32 cellular contexts compared by ENCODE assay signal in genomic region chr10:118978316-118978997, GRCh38.
"Had no signal": no experiment of that assay in that cellular context is flagged by ENCODE, and none has a peak within 500 bp of the region (broad histone marks: within the 10 kb centered on the region; RNA-seq: fewer than 3 reads in every experiment).

No MANE protein-coding gene starts in this region.

- H3K9ac ChIP-seq: KMS-11 had no signal

- H3K9me3 Mint-ChIP-seq: T-helper 2 cell treated with Interferon-gamma antibody and Interleukin-4, amounts not matched to agents 5 μg/mL and 100 μg/mL, for 36 hours had no signal

- FAIRE-seq: astrocyte, TTC549 had no signal

- H3K27ac ChIP-seq: adrenal gland, body of pancreas, breast epithelium, KMS-11, Peyer's patch had no signal

- H3K9me3 ChIP-seq: body of pancreas had no signal

- H3K4me3 ChIP-seq: adrenal gland, body of pancreas, breast epithelium, Peyer's patch had no signal

- H3K36me3 ChIP-seq: adrenal gland, breast epithelium, Peyer's patch had no signal

- ATAC-seq: activated CD8-positive, alpha-beta T cell treated with anti-CD3 and anti-CD28 coated beads for 36 hours; activated naive CD4-positive, alpha-beta T cell treated with anti-CD3 and anti-CD28 coated beads, Interleukin-2, amount 50 U/mL, for 72 hours; activated T-cell treated with anti-CD3 and anti-CD28 coated beads, Interleukin-2, amount 50 U/mL, for 4 hours; body of pancreas; PC-3; Right ventricle myocardium inferior had no signal

- H3K4me1 ChIP-seq: adrenal gland, body of pancreas, breast epithelium, Peyer's patch had no signal

- H3K4me1 Mint-ChIP-seq: activated CD4-positive, alpha-beta T cell treated with anti-CD3 and anti-CD28 coated beads, Interleukin-2, amount 10 ng/mL, durations not matched to agents 24 days and 14 days had no signal

- H3K4me2 ChIP-seq: KMS-11 had no signal

- DNase-seq: activated CD4-positive, alpha-beta T cell treated with anti-CD3 and anti-CD28 coated beads, Interleukin-2, amount 10 ng/mL, durations not matched to agents 24 days and 14 days; activated CD4-positive, alpha-beta T cell treated with anti-CD3 and anti-CD28 coated beads, Interleukin-2, amount 50 U/mL, for 4 hours; activated CD8-positive, alpha-beta memory T cell treated with anti-CD3 and anti-CD28 coated beads, Interleukin-2, amount 50 U/mL, for 4 hours; activated CD8-positive, alpha-beta T cell treated with anti-CD3 and anti-CD28 coated beads for 36 hours; activated gamma-delta T cell treated with Interleukin-2 at 50 U/mL for 16 hours; activated naive CD4-positive, alpha-beta T cell treated with anti-CD3 and anti-CD28 coated beads for 36 hours; activated T-cell treated with anti-CD3 and anti-CD28 coated beads for 4 hours; activated T-cell treated with anti-CD3 and anti-CD28 coated beads, Interleukin-2, amount 50 U/mL, for 4 hours; body of pancreas; caudate nucleus; cerebellar nuclear complex; MM.1S; MV-4-11; NCI-H1092; NCI-H1436 treated with DMSO at 0.1 percent for 48 hours; NCI-H1694 treated with DMSO at 0.1 percent for 48 hours; NCI-H2029; NCI-H345; NCI-H524 treated with DMSO at 0.1 percent for 48 hours; PC-3; Peyer's patch; SW 1271; T-helper 1 cell had no signal

- H3K27me3 ChIP-seq: adrenal gland, body of pancreas, breast epithelium, Peyer's patch had no signal

- H3K27ac Mint-ChIP-seq: activated CD4-positive, alpha-beta T cell treated with anti-CD3 and anti-CD28 coated beads, Interleukin-2, amount 10 ng/mL, durations not matched to agents 24 days and 14 days; activated CD8-positive, alpha-beta T cell treated with anti-CD3 and anti-CD28 coated beads for 36 hours; activated naive CD4-positive, alpha-beta T cell treated with anti-CD3 and anti-CD28 coated beads for 36 hours; activated naive CD4-positive, alpha-beta T cell treated with anti-CD3 and anti-CD28 coated beads, Interleukin-2, amount 50 U/mL, for 72 hours; activated T-helper 1 cell treated with anti-CD3 and anti-CD28 coated beads, Interleukin-12 subunit alpha, Interleukin-12 subunit beta, Interleukin-2, Interleukin-4 antibody, amounts not matched to agents 30 ng/mL and 10 ng/mL and 1 ng/mL, durations not matched to agents 14 hours and 24 hours and 36 hours; T-helper 2 cell treated with Interferon-gamma antibody and Interleukin-4, amounts not matched to agents 5 μg/mL and 100 μg/mL, for 36 hours had no signal

- H3K4me3 Mint-ChIP-seq: activated CD4-positive, alpha-beta T cell treated with anti-CD3 and anti-CD28 coated beads, Interleukin-2, amount 10 ng/mL, durations not matched to agents 24 days and 14 days; activated CD8-positive, alpha-beta T cell treated with anti-CD3 and anti-CD28 coated beads for 36 hours; activated naive CD4-positive, alpha-beta T cell treated with anti-CD3 and anti-CD28 coated beads for 36 hours; activated T-cell treated with anti-CD3 and anti-CD28 coated beads, Interleukin-2, amount 50 U/mL, for 4 hours; activated T-helper 1 cell treated with anti-CD3 and anti-CD28 coated beads, Interleukin-12 subunit alpha, Interleukin-12 subunit beta, Interleukin-2, Interleukin-4 antibody, amounts not matched to agents 30 ng/mL and 10 ng/mL and 1 ng/mL, durations not matched to agents 14 hours and 24 hours and 36 hours; T-helper 2 cell treated with Interferon-gamma antibody and Interleukin-4, amounts not matched to agents 5 μg/mL and 100 μg/mL, for 36 hours had no signal
